Comparison of ENCODE assay signal across 10 cellular contexts in genomic region chr6:14121936-14122344, GRCh38. TPM values are rescaled to one million over a fixed set of nuclear protein-coding genes. Genes with fewer than 3 reads are reported as not detected.
DNase-seq lines count a peak whose midpoint lies in the region; ATAC-seq lines count a peak whose summit lies in the region.
"Had no signal": no experiment of that assay in that cellular context is flagged by ENCODE, and none has a peak within 500 bp of the region (broad histone marks: within the 10 kb centered on the region; RNA-seq: fewer than 3 reads in every experiment).

No MANE protein-coding gene starts in this region.

- in situ Hi-C loops in SK-MEL-5 (cut with HindIII; ENCODE audit: low pct_unique_long_range_greater_than_20kb, low sequenced_read_pairs) = no loop called here

- CTCF ChIA-PET in activated CD4-positive, alpha-beta T cell treated with anti-CD3 and anti-CD28 coated beads, Interleukin-2, amount 10 ng/mL, durations not matched to agents 7 days and 5 days (lab: Charles Lee) = no interaction called here

- H3K9me3 Mint-ChIP-seq in activated CD4-positive, alpha-beta T cell treated with anti-CD3 and anti-CD28 coated beads, Interleukin-2, amount 10 ng/mL, durations not matched to agents 7 days and 5 days = no peaks in the 10 kb centered on the region

- ATAC-seq in HG02870 (IDR thresholded peaks at IDR 0.05; ENCODE audit: unreplicated experiment) = peak; percentile 70
- ATAC-seq: A549, Panc1 had no signal

- H3K4me1 Mint-ChIP-seq in activated CD4-positive, alpha-beta T cell treated with anti-CD3 and anti-CD28 coated beads, Interleukin-2, amount 10 ng/mL, durations not matched to agents 7 days and 5 days = peaks cover 36% of the 10 kb centered on the region

- H3K27ac Mint-ChIP-seq in activated CD4-positive, alpha-beta T cell treated with anti-CD3 and anti-CD28 coated beads, Interleukin-2, amount 10 ng/mL, durations not matched to agents 7 days and 5 days = no peak overlapping the region

- H3K36me3 Mint-ChIP-seq in activated CD4-positive, alpha-beta T cell treated with anti-CD3 and anti-CD28 coated beads, Interleukin-2, amount 10 ng/mL, durations not matched to agents 7 days and 5 days (ENCODE audit: low read depth) = peaks cover 27% of the 10 kb centered on the region

- H3K27me3 Mint-ChIP-seq in activated CD4-positive, alpha-beta T cell treated with anti-CD3 and anti-CD28 coated beads, Interleukin-2, amount 10 ng/mL, durations not matched to agents 7 days and 5 days = no peaks in the 10 kb centered on the region

- peak; percentile 56 for DNase-seq in activated CD4-positive, alpha-beta T cell treated with anti-CD3 and anti-CD28 coated beads for 48 hours
- DNase-seq in activated CD4-positive, alpha-beta T cell treated with anti-CD3 and anti-CD28 coated beads, Interleukin-2, amount 10 ng/mL, durations not matched to agents 7 days and 5 days = no peak
- DNase-seq in SK-MEL-5 (ENCODE audit: low read depth, low spot score) (peak; percentile 30), putamen (ENCODE audit: low spot score) (peak; percentile 13), NCI-H1694 treated with DMSO at 0.1 percent for 48 hours (lab: John Stamatoyannopoulos, UW) (no peak), NCI-H1092 (lab: John Stamatoyannopoulos, UW) (no peak), GOT3 (lab: John Stamatoyannopoulos, UW) (no peak)

- no peak overlapping the region for H3K4me3 Mint-ChIP-seq in activated CD4-positive, alpha-beta T cell treated with anti-CD3 and anti-CD28 coated beads, Interleukin-2, amount 10 ng/mL, durations not matched to agents 7 days and 5 days

- POLR2A ChIA-PET in activated CD4-positive, alpha-beta T cell treated with anti-CD3 and anti-CD28 coated beads, Interleukin-2, amount 10 ng/mL, durations not matched to agents 7 days and 5 days (lab: Charles Lee) = no interaction called here

RNA-seq across cellular contexts. Expression of gene CD83, which starts 4.4 kb away (rescaled TPM):
- total RNA-seq in activated CD4-positive, alpha-beta T cell treated with anti-CD3 and anti-CD28 coated beads, Interleukin-2, amount 10 ng/mL, durations not matched to agents 7 days and 5 days = 10 to 100 TPM in 1 of 2 experiments, 1 to 10 TPM in 1; 8.7 to 10.3 TPM
- 43.0 and 43.5 TPM in 2 replicates for total RNA-seq in SK-MEL-5 (2014; rRNA removed; shearing (Covaris generic))
- polyA plus RNA-seq in SK-MEL-5 (2015; cell fraction: cytosol; rRNA removed) = 37.3 and 39.1 TPM in 2 replicates
- polyA plus RNA-seq in SK-MEL-5 (2015; cell fraction: nucleus; rRNA removed) = 17.8 and 22.1 TPM in 2 replicates

Comparison
In these comparisons a context has a peak if more than half of its experiments do, and no peak if none do; other contexts are left out.
1. DNase-seq: peak in activated CD4-positive, alpha-beta T cell treated with anti-CD3 and anti-CD28 coated beads for 48 hours (single experiment), SK-MEL-5 (single experiment) and putamen (single experiment); none in activated CD4-positive, alpha-beta T cell treated with anti-CD3 and anti-CD28 coated beads, Interleukin-2, amount 10 ng/mL, durations not matched to agents 7 days and 5 days (single experiment), NCI-H1694 treated with DMSO at 0.1 percent for 48 hours (single experiment), NCI-H1092 (single experiment) and GOT3 (single experiment).